ENCODE assay signal across 8 cellular contexts in genomic region chr15:42737529-42738328, GRCh38. TPM values are rescaled to one million over a fixed set of nuclear protein-coding genes. Genes with fewer than 3 reads are reported as not detected.
DNase-seq lines count a peak whose midpoint lies in the region; ATAC-seq and TF ChIP-seq lines count a peak whose summit lies in the region.

No MANE protein-coding gene starts in this region.

- H3K4me1 ChIP-seq in foreskin keratinocyte (no peaks in the 10 kb centered on the region), skeletal muscle tissue (ENCODE audit: control insufficient read depth in 3 of 3, insufficient read depth in 3 of 3, low read length in 3 of 3) (peaks cover 10 to 18% (median 18%) of the 10 kb centered on the region in 3 donors)

- H4K20me1 ChIP-seq in SU-DHL-6 (ENCODE audit: low read depth, low read length) = no peaks in the 10 kb centered on the region

- peak overlapping the region; percentile 86 for H3K27ac Mint-ChIP-seq in activated T-cell treated with anti-CD3 and anti-CD28 coated beads, Interleukin-2, amount 50 U/mL, for 24 hours

- H3K4me3 Mint-ChIP-seq in activated T-cell treated with anti-CD3 and anti-CD28 coated beads, Interleukin-2, amount 50 U/mL, for 24 hours = peak overlapping the region; percentile 81

- peaks cover 29% of the 10 kb centered on the region for H3K36me3 Mint-ChIP-seq in activated T-cell treated with anti-CD3 and anti-CD28 coated beads, Interleukin-2, amount 50 U/mL, for 24 hours (ENCODE audit: low read depth)

- H3K79me2 ChIP-seq in SU-DHL-6 (ENCODE audit: insufficient read depth, low read length) = no peaks in the 10 kb centered on the region; the same call in 1 of the 2 replicates

- H3K27me3 ChIP-seq in SU-DHL-6 (ENCODE audit: low read length) = no peaks in the 10 kb centered on the region
- no peaks in the 10 kb centered on the region for H3K27me3 ChIP-seq in foreskin keratinocyte
- H3K27me3 ChIP-seq in skeletal muscle tissue (ENCODE audit: control insufficient read depth in 3 of 3, insufficient read depth in 3 of 3, low read length in 3 of 3) = no peaks in the 10 kb centered on the region

- H3K9me3 Mint-ChIP-seq in activated T-cell treated with anti-CD3 and anti-CD28 coated beads, Interleukin-2, amount 50 U/mL, for 24 hours = no peaks in the 10 kb centered on the region

- DNase-seq in activated T-cell treated with anti-CD3 and anti-CD28 coated beads, Interleukin-2, amount 50 U/mL, for 24 hours = no peak
- no peak for DNase-seq in activated T-cell treated with anti-CD3 and anti-CD28 coated beads, Interleukin-2, amount 50 U/mL, for 48 hours
- DNase-seq in foreskin keratinocyte (peak in 1 of 2 donors; percentile 23), SKM-1 (lab: John Stamatoyannopoulos, UW; ENCODE audit: unreplicated experiment) (no peak)
- DNase-seq in effector CD8-positive, alpha-beta T cell (lab: John Stamatoyannopoulos, UW) = no peak

- no peaks in the 10 kb centered on the region for H3K9me2 ChIP-seq in SU-DHL-6 (replicated peaks; ENCODE audit: insufficient read depth, low read length)

- H3K9me3 ChIP-seq in SU-DHL-6 (ENCODE audit: insufficient read depth, low read length) (no peaks in the 10 kb centered on the region), skeletal muscle tissue (ENCODE audit: control insufficient read depth in 3 of 3, low read length in 3 of 3) (no peaks in the 10 kb centered on the region)

- peak overlapping the region; percentile 86 for H3K4me3 ChIP-seq in SU-DHL-6 (ENCODE audit: insufficient read depth, low read length, poor library complexity, severe bottlenecking)
- H3K4me3 ChIP-seq in skeletal muscle tissue (ENCODE audit: low read length in 3 of 3) = peak overlapping the region; percentile 78 to 94 (median 82)

- H3K27ac ChIP-seq in SU-DHL-6 (ENCODE audit: low read depth, low read length) (peak overlapping the region; percentile 59), foreskin keratinocyte (peak overlapping the region; percentile 83), skeletal muscle tissue (ENCODE audit: low read depth, low read length) (peak overlapping the region; percentile 83)

- H3K36me3 ChIP-seq in SU-DHL-6 (ENCODE audit: low read length) (no peaks in the 10 kb centered on the region), skeletal muscle tissue (ENCODE audit: control insufficient read depth in 3 of 3, insufficient read depth in 3 of 3, low read length in 3 of 3) (peaks cover 22 to 25% (median 24%) of the 10 kb centered on the region in 3 donors)

- ATAC-seq in foreskin keratinocyte = peak; percentile 30
- no peak for ATAC-seq in GM19395 (IDR thresholded peaks at IDR 0.05; ENCODE audit: unreplicated experiment)

- H3F3A ChIP-seq in SU-DHL-6 (ENCODE audit: insufficient read depth) = peaks cover 6% of the 10 kb centered on the region

- H3K4me1 Mint-ChIP-seq in activated T-cell treated with anti-CD3 and anti-CD28 coated beads, Interleukin-2, amount 50 U/mL, for 24 hours (ENCODE audit: low read depth) = peaks cover 13% of the 10 kb centered on the region

- peak overlapping the region; percentile 94 for H2AFZ ChIP-seq in SU-DHL-6 (ENCODE audit: low read depth, low read length, severe bottlenecking)

- peak overlapping the region; percentile 84 for H3K4me2 ChIP-seq in SU-DHL-6 (ENCODE audit: low read depth, low read length, poor library complexity, severe bottlenecking)

- TF ChIP-seq CTCF in SU-DHL-6 (IDR thresholded peaks at IDR 0.05; ENCODE audit: insufficient read depth, low read length, poor library complexity, severe bottlenecking) (no peak), foreskin keratinocyte (conservative IDR thresholded peaks at IDR 0.05) (peak; percentile 78)

- H3K27me3 Mint-ChIP-seq in activated T-cell treated with anti-CD3 and anti-CD28 coated beads, Interleukin-2, amount 50 U/mL, for 24 hours = no peaks in the 10 kb centered on the region

- H3K9ac ChIP-seq in SU-DHL-6 (ENCODE audit: low read length) = peak overlapping the region; percentile 85
- H3K9ac ChIP-seq in skeletal muscle tissue (ENCODE audit: low read depth in 1 of 3, low read length in 3 of 3) = peak overlapping the region; percentile 87 to 94 (median 88)

RNA-seq across cellular contexts. Expression of gene CDAN1, which starts 0.8 kb away (rescaled TPM):
- total RNA-seq in foreskin keratinocyte (9.9 and 10.9 TPM in 2 replicates), skeletal muscle tissue (9.9 TPM)
- polyA plus RNA-seq in foreskin keratinocyte = 6.3 and 7.6 TPM in 2 replicates
